Comparison of ENCODE assay signal across 9 cellular contexts in the genomic region with DNA sequence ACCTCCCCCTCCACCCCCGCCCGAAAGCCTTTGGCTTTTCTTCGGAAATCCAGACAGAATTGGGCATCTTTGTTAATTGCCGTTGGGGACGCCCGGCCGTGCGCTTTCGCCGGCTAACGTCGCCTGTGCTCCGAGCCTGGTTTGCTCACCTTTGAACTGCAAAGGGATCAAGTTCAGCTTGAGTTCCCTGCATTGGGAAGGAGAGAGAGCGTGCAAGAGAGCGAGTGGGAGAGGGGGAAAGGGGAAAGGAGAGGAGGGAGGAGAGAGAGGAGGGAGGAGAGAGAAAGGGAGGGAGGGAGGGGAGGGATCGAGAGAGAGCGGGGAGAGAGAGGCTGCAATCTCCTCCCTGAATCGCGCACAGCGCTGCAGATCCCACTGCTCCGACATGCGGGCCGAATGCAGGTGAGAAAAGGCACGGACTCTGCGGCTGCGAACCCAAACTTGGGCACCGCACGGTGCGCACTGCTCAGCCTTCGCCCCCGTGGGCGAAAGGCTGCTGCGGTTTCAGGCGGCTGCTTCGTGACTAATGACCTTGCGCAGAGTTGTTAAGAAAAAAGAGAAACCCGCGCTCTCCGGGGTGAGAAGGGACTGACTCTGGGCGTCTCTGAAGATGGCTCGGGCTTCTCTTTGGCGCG. TPM values are rescaled to one million over a fixed set of nuclear protein-coding genes. Genes with fewer than 3 reads are reported as not detected.
DNase-seq lines count a peak whose midpoint lies in the region; ATAC-seq and TF ChIP-seq lines count a peak whose summit lies in the region.
"Had no signal": no experiment of that assay in that cellular context is flagged by ENCODE, and none has a peak within 500 bp of the region (broad histone marks: within the 10 kb centered on the region; RNA-seq: fewer than 3 reads in every experiment).

A gene with protein sequence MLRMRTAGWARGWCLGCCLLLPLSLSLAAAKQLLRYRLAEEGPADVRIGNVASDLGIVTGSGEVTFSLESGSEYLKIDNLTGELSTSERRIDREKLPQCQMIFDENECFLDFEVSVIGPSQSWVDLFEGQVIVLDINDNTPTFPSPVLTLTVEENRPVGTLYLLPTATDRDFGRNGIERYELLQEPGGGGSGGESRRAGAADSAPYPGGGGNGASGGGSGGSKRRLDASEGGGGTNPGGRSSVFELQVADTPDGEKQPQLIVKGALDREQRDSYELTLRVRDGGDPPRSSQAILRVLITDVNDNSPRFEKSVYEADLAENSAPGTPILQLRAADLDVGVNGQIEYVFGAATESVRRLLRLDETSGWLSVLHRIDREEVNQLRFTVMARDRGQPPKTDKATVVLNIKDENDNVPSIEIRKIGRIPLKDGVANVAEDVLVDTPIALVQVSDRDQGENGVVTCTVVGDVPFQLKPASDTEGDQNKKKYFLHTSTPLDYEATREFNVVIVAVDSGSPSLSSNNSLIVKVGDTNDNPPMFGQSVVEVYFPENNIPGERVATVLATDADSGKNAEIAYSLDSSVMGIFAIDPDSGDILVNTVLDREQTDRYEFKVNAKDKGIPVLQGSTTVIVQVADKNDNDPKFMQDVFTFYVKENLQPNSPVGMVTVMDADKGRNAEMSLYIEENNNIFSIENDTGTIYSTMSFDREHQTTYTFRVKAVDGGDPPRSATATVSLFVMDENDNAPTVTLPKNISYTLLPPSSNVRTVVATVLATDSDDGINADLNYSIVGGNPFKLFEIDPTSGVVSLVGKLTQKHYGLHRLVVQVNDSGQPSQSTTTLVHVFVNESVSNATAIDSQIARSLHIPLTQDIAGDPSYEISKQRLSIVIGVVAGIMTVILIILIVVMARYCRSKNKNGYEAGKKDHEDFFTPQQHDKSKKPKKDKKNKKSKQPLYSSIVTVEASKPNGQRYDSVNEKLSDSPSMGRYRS (N-terminal part only) (plus strand): TSS at position 349 of the 635 bp plus-strand sequence. CDS start 1,054 bp downstream, outside the sequence.

- peak within 1 kb of the TSS; percentile 91 for H3K4me3 ChIP-seq in coronary artery
- peak within 1 kb of the TSS; percentile 41 to 73 (median 51) for H3K4me3 ChIP-seq in spleen

- no peaks in the 10 kb centered on the region for H3K9me3 Mint-ChIP-seq in T-helper 2 cell treated with Interferon-gamma antibody and Interleukin-4, amounts not matched to agents 5 μg/mL and 100 μg/mL, for 36 hours
- H3K9me3 Mint-ChIP-seq: activated naive CD4-positive, alpha-beta T cell treated with anti-CD3 and anti-CD28 coated beads, Interleukin-2, amount 50 U/mL, for 72 hours had no signal

- peaks cover 2% of the 10 kb centered on the region for H3K36me3 Mint-ChIP-seq in T-helper 2 cell treated with Interferon-gamma antibody and Interleukin-4, amounts not matched to agents 5 μg/mL and 100 μg/mL, for 36 hours (ENCODE audit: low read depth)

- H3K4me1 ChIP-seq in spleen, result peaks cover 8 to 68% (median 22%) of the 10 kb centered on the region in 6 donors

- no peaks in the 10 kb centered on the region for H3K36me3 ChIP-seq in spleen

- H3K27me3 ChIP-seq in layer of hippocampus (ENCODE audit: control insufficient read depth, insufficient read depth, low read length) (peaks cover 12% of the 10 kb centered on the region), spleen (replicated peaks in 1 of 7) (peaks cover 0 to 82% (median 43%) of the 10 kb centered on the region in 7 donors)

- WGBS in spleen, 5 donors, result 2 to 4% (median 2%) methylated on average over 41 to 43 of the region's 43 CpGs

- TF ChIP-seq CTCF in coronary artery (IDR thresholded peaks at IDR 0.05) (no peak), spleen (IDR thresholded peaks at IDR 0.05 in 8 of 11, conservative IDR thresholded peaks at IDR 0.05 in 3 of 11) (no peak)

- intact Hi-C loops in spleen (cut with DNase I; ENCODE audit: low total_unique reads), result no loop called here

- H3K4me3 Mint-ChIP-seq in T-helper 2 cell treated with Interferon-gamma antibody and Interleukin-4, amounts not matched to agents 5 μg/mL and 100 μg/mL, for 36 hours, result peak within 1 kb of the TSS; percentile 64

- ATAC-seq in GM18907 (IDR thresholded peaks at IDR 0.05; ENCODE audit: unreplicated experiment), result no peak

- H3K9me3 ChIP-seq in spleen, result peaks cover 0 to 5% (median 0%) of the 10 kb centered on the region in 8 donors

- H3K27ac Mint-ChIP-seq in T-helper 2 cell treated with Interferon-gamma antibody and Interleukin-4, amounts not matched to agents 5 μg/mL and 100 μg/mL, for 36 hours, result peak within 1 kb of the TSS; percentile 85

- TF ChIP-seq POLR2A in spleen (IDR thresholded peaks at IDR 0.05), result no peak

- peaks cover 16% of the 10 kb centered on the region for H3K4me1 Mint-ChIP-seq in T-helper 2 cell treated with Interferon-gamma antibody and Interleukin-4, amounts not matched to agents 5 μg/mL and 100 μg/mL, for 36 hours (ENCODE audit: low read depth)

- peaks cover 65% of the 10 kb centered on the region for H3K27me3 Mint-ChIP-seq in T-helper 2 cell treated with Interferon-gamma antibody and Interleukin-4, amounts not matched to agents 5 μg/mL and 100 μg/mL, for 36 hours (ENCODE audit: low read depth)

- no peak for DNase-seq in T-helper 2 cell treated with Interferon-gamma antibody and Interleukin-4, amounts not matched to agents 5 μg/mL and 100 μg/mL, for 36 hours (ENCODE audit: low spot score)
- DNase-seq in T-helper 2 cell (no peak), NCI-H69 (lab: John Stamatoyannopoulos, UW) (peak; percentile 44), coronary artery (ENCODE audit: low spot score) (no peak), spleen (no peak), GM19240 (ENCODE audit: insufficient read length, low spot score) (no peak)

- H3K27ac ChIP-seq in coronary artery, result peak within 1 kb of the TSS; percentile 47 to 93
- H3K27ac ChIP-seq in layer of hippocampus (ENCODE audit: low read depth, low read length), result peak within 1 kb of the TSS; percentile 71
- H3K27ac ChIP-seq in spleen, result peak within 1 kb of the TSS; percentile 35 to 87 (median 80)

RNA-seq across cellular contexts. Expression of the gene that starts here (rescaled TPM):
- total RNA-seq in spleen, result 100 to 1,000 TPM in 5 of 7 donors, 10 to 100 TPM in 2; 38.7 to 116 (median 103) TPM
- 1 to 10 TPM in 2 of 3 donors, under 1 TPM in 1; 0.86 to 3.9 (median 1.0) TPM for polyA plus RNA-seq in spleen
- total RNA-seq: activated naive CD4-positive, alpha-beta T cell treated with anti-CD3 and anti-CD28 coated beads, Interleukin-2, amount 50 U/mL, for 72 hours had no signal
